Comparison of ENCODE assay signal across 8 cellular contexts in the genomic region with DNA sequence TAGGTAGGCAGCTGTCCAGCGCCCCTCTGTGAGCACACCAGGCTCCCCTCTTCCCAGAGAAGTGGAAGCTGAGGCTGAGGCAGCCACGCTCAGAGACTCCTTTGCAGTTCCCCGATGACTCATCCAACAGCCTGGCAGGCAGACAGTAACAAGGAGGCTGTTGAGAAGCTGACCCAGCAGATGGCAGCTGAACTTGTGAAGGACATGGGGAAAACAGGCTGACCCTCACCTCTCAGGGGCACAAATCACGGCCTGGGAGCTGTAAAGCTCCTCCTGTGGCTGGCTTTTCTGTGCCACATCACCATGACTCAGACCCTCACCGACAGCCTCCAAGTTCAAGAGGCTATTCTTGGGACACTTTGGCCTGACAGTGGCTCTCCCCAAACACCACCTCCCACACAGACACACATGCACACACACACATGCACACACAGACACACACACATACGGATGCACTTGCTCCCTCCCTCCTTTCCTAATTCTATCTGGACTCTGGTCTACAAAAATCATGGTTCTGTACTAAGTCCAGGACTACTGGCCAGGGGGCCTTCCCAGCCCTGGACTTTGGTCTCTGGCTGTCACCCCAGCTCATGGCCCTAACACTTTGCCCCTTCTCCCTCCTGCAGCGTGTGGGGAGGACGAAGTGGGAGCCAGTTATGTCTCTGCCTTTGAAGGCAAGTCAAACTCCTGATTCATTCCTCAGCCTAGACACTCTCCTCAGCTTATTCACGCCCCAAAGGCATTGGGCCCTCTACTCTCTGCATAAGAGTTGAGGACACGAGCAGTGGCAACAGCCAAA. TPM values are rescaled to one million over a fixed set of nuclear protein-coding genes. Genes with fewer than 3 reads are reported as not detected.
DNase-seq lines count a peak whose midpoint lies in the region; ATAC-seq and TF ChIP-seq lines count a peak whose summit lies in the region.

No MANE protein-coding gene starts in this region.

- H3K9me3 Mint-ChIP-seq in activated B cell treated with CpG ODN at 0.5 μM for 24 hours, result no peaks in the 10 kb centered on the region
- no peaks in the 10 kb centered on the region for H3K9me3 Mint-ChIP-seq in natural killer cell treated with Interleukin-12 subunit alpha and Interleukin-12 subunit beta and Interleukin-15 and Interleukin-18, amount 100 ng/mL, for 72 hours

- POLR2A ChIA-PET in activated B cell treated with CpG ODN at 0.5 μM for 24 hours (lab: Charles Lee) (interaction anchor here (0.6 to 15.1 kb wide), 9 partner anchors 9 to 558 kb away, joined by 3 to 291 read pairs (median 4); partner anchors contain the start of gene MAP3K14), HEK293T (lab: Yijun Ruan, JAX) (interaction anchor here (0.9 kb wide), 1 partner anchor 24 kb away, joined by 4 read pairs; the partner anchor contains the start of gene MAP3K14)

- TF ChIP-seq CTCF in C4-2B (conservative IDR thresholded peaks at IDR 0.05) (no peak), activated B cell treated with CpG ODN at 0.5 μM for 24 hours (IDR thresholded peaks at IDR 0.05) (no peak)

- intact Hi-C loops in activated B cell treated with CpG ODN at 0.5 μM for 24 hours (cut with micrococcal nuclease), result no loop called here

- DNase-seq in HS-27A (ENCODE audit: low read depth) (peak; percentile 89), activated B cell treated with CpG ODN at 0.5 μM for 24 hours (no peak), fibroblast of the conjunctiva (ENCODE audit: low read depth) (peak; percentile 87), HEK293T (ENCODE audit: extremely low spot score) (no peak)
- no peak for DNase-seq in natural killer cell treated with Interleukin-12 subunit alpha and Interleukin-12 subunit beta and Interleukin-15 and Interleukin-18, amount 100 ng/mL, for 72 hours (ENCODE audit: low spot score)

- H3K4me1 Mint-ChIP-seq in activated B cell treated with CpG ODN at 0.5 μM for 24 hours, result peaks cover 87% of the 10 kb centered on the region
- H3K4me1 Mint-ChIP-seq in natural killer cell treated with Interleukin-12 subunit alpha and Interleukin-12 subunit beta and Interleukin-15 and Interleukin-18, amount 100 ng/mL, for 72 hours (ENCODE audit: low read depth in 2 of 2), result peaks cover 72 to 73% of the 10 kb centered on the region in 2 donors

- CTCF ChIA-PET in activated B cell treated with CpG ODN at 0.5 μM for 24 hours (lab: Charles Lee) (interaction anchor here (1.0 to 6.6 kb wide), 10 partner anchors 10 to 158 kb away, joined by 3 to 30 read pairs (median 4); partner anchors contain the start of genes ACBD4 and MAP3K14), HEK293T (lab: Yijun Ruan, JAX) (interaction anchor here (0.8 to 1.0 kb wide), 3 partner anchors 16 to 158 kb away, joined by 3 to 4 read pairs (median 3); partner anchors contain the start of gene ACBD4)

- peak overlapping the region; percentile 28 for H3K4me3 Mint-ChIP-seq in activated B cell treated with CpG ODN at 0.5 μM for 24 hours
- peak overlapping the region; percentile 62 for H3K4me3 Mint-ChIP-seq in natural killer cell treated with Interleukin-12 subunit alpha and Interleukin-12 subunit beta and Interleukin-15 and Interleukin-18, amount 100 ng/mL, for 72 hours

- ATAC-seq in activated B cell treated with CpG ODN at 0.5 μM for 24 hours (ENCODE audit: low read depth) (peak; percentile 35), HG03025 (IDR thresholded peaks at IDR 0.05; ENCODE audit: low FRiP score, unreplicated experiment) (no peak), GM18498 (IDR thresholded peaks at IDR 0.05; ENCODE audit: unreplicated experiment) (no peak)
- ATAC-seq in natural killer cell treated with Interleukin-12 subunit alpha and Interleukin-12 subunit beta and Interleukin-15 and Interleukin-18, amount 100 ng/mL, for 72 hours, result peak; percentile 71 to 88

- H3K27ac Mint-ChIP-seq in activated B cell treated with CpG ODN at 0.5 μM for 24 hours, result peak overlapping the region; percentile 73
- H3K27ac Mint-ChIP-seq in natural killer cell treated with Interleukin-12 subunit alpha and Interleukin-12 subunit beta and Interleukin-15 and Interleukin-18, amount 100 ng/mL, for 72 hours, result peak overlapping the region; percentile 68 to 97

- H3K27ac ChIP-seq in C4-2B, result peak overlapping the region; percentile 95

- H3K27me3 Mint-ChIP-seq in activated B cell treated with CpG ODN at 0.5 μM for 24 hours, result no peaks in the 10 kb centered on the region
- no peaks in the 10 kb centered on the region for H3K27me3 Mint-ChIP-seq in natural killer cell treated with Interleukin-12 subunit alpha and Interleukin-12 subunit beta and Interleukin-15 and Interleukin-18, amount 100 ng/mL, for 72 hours

- H3K36me3 Mint-ChIP-seq in activated B cell treated with CpG ODN at 0.5 μM for 24 hours (ENCODE audit: low read depth), result peaks cover 59% of the 10 kb centered on the region
- peaks cover 10% of the 10 kb centered on the region for H3K36me3 Mint-ChIP-seq in natural killer cell treated with Interleukin-12 subunit alpha and Interleukin-12 subunit beta and Interleukin-15 and Interleukin-18, amount 100 ng/mL, for 72 hours

TF ChIP-seq in HEK293T, 16 proteins besides CTCF, POLR2A, EP300 and RAD21:
- TF ChIP-seq ELF4 (IDR thresholded peaks at IDR 0.05), result no peak
TF ChIP-seq in HEK293T: peak in this region for 0.

RNA-seq across cellular contexts. Expression of gene MAP3K14, which starts 23.2 kb away (rescaled TPM):
- 81.2 and 88.6 TPM in 2 replicates for total RNA-seq in activated B cell treated with CpG ODN at 0.5 μM for 24 hours
- 10 to 100 TPM; 65.9 to 75.4 TPM for total RNA-seq in natural killer cell treated with Interleukin-12 subunit alpha and Interleukin-12 subunit beta and Interleukin-15 and Interleukin-18, amount 100 ng/mL, for 72 hours

RNA-seq across cellular contexts. Expression of gene SPATA32, which starts 31.7 kb away (rescaled TPM):
- 0.27 and 0.39 TPM in 2 replicates for total RNA-seq in activated B cell treated with CpG ODN at 0.5 μM for 24 hours
- total RNA-seq in natural killer cell treated with Interleukin-12 subunit alpha and Interleukin-12 subunit beta and Interleukin-15 and Interleukin-18, amount 100 ng/mL, for 72 hours, result under 1 TPM; 0.62 to 0.81 TPM

Comparison
In these comparisons a context has a peak if more than half of its experiments do, and no peak if none do; other contexts are left out.
1. DNase-seq: peak in HS-27A (single experiment) and fibroblast of the conjunctiva (single experiment); none in activated B cell treated with CpG ODN at 0.5 μM for 24 hours (single experiment), natural killer cell treated with Interleukin-12 subunit alpha and Interleukin-12 subunit beta and Interleukin-15 and Interleukin-18, amount 100 ng/mL, for 72 hours (single experiment) and HEK293T (single experiment).
2. ATAC-seq: peak in activated B cell treated with CpG ODN at 0.5 μM for 24 hours (single experiment) and natural killer cell treated with Interleukin-12 subunit alpha and Interleukin-12 subunit beta and Interleukin-15 and Interleukin-18, amount 100 ng/mL, for 72 hours (2 of 2); none in HG03025 (single experiment) and GM18498 (single experiment).